Comparison of ENCODE assay signal across 18 cellular contexts in the genomic region with DNA sequence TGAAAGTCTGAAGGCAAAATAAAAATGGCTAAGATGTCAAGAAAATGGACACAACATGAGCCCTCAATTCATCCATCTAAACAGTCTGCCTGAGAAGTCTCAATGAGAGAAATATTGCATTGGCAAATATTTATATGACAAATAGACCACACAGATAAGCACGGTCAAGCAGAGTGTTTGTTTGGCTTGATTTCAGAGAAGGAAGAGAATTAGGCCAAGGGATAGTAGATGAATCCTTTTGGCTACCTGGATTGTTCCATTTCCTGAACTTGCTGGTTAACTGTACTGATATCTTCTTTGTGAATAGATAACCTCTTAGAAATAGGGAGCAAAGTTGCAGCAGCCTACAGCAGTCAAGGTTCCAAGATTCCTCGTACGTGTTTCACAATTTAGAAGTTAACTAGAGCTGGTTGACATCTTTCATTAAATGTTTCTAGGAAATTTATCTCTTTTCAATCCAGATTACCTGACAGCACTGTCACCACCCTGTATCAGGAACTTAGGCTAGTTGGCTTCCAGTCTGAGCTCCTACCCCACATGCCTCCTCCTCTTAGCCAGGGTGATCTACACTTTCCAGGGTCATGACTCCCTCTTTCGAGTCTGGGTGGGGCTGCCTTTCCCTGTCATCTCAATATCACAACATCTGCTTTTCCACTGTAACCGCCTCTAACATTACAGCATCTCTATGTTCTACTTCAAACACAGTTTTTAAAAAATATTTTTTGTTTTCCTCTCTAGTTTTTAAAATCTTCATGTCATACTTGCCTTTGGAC.
DNase-seq lines count a peak whose midpoint lies in the region; ATAC-seq and TF ChIP-seq lines count a peak whose summit lies in the region.
"Had no signal": no experiment of that assay in that cellular context is flagged by ENCODE, and none has a peak within 500 bp of the region (broad histone marks: within the 10 kb centered on the region; RNA-seq: fewer than 3 reads in every experiment).

No MANE protein-coding gene starts in this region.

- H3K4me3 Mint-ChIP-seq in activated naive CD4-positive, alpha-beta T cell treated with anti-CD3 and anti-CD28 coated beads, Interleukin-2, amount 50 U/mL, for 24 hours, result no peak overlapping the region
- peak overlapping the region; percentile 68 for H3K4me3 Mint-ChIP-seq in chondrocyte (ENCODE audit: unreplicated experiment)
- H3K4me3 Mint-ChIP-seq: activated CD4-positive, alpha-beta T cell treated with anti-CD3 and anti-CD28 coated beads, Interleukin-2, amount 10 ng/mL, durations not matched to agents 24 days and 14 days; brain; H9; naive B cell had no signal

- DNase-seq in activated naive CD4-positive, alpha-beta T cell treated with anti-CD3 and anti-CD28 coated beads, Interleukin-2, amount 50 U/mL, for 16 hours, result no peak
- no peak for DNase-seq in chondrocyte (ENCODE audit: low spot score)
- DNase-seq in lower lobe of right lung, result no peak
- DNase-seq in spleen, result no peak
- DNase-seq in NCI-H2107 (lab: John Stamatoyannopoulos, UW), result no peak
- no peak for DNase-seq in T-helper 2 cell
- DNase-seq in NCI-H748 treated with DMSO at 0.1 percent for 48 hours (lab: John Stamatoyannopoulos, UW), result no peak
- DNase-seq: activated CD4-positive, alpha-beta T cell treated with anti-CD3 and anti-CD28 coated beads, Interleukin-2, amount 10 ng/mL, durations not matched to agents 24 days and 14 days; H9; kidney; naive B cell; NCI-H2081; NCI-H82; substantia nigra had no signal

- H3K36me3 ChIP-seq in lower lobe of right lung, result peaks cover 6% of the 10 kb centered on the region
- H3K36me3 ChIP-seq in spleen, result peaks cover 0 to 53% (median 9%) of the 10 kb centered on the region in 6 donors

- peak; percentile 38 to 48 for ATAC-seq in lower lobe of right lung

- H3K4me1 ChIP-seq in lower lobe of right lung, result peaks cover 77% of the 10 kb centered on the region
- peaks cover 26 to 100% (median 73%) of the 10 kb centered on the region in 6 donors for H3K4me1 ChIP-seq in spleen

- WGBS in spleen, 5 donors, result 70 to 82% (median 79%) methylated on average over 5 of the region's 5 CpGs

- H3K4me3 ChIP-seq in lower lobe of right lung, result no peak overlapping the region
- H3K4me3 ChIP-seq in spleen, result no peak overlapping the region

- no peaks in the 10 kb centered on the region for H3K27me3 Mint-ChIP-seq in activated naive CD4-positive, alpha-beta T cell treated with anti-CD3 and anti-CD28 coated beads, Interleukin-2, amount 50 U/mL, for 24 hours
- H3K27me3 Mint-ChIP-seq in chondrocyte (ENCODE audit: low read depth), result no peaks in the 10 kb centered on the region
- H3K27me3 Mint-ChIP-seq: activated CD4-positive, alpha-beta T cell treated with anti-CD3 and anti-CD28 coated beads, Interleukin-2, amount 10 ng/mL, durations not matched to agents 24 days and 14 days; naive B cell had no signal

- peaks cover 78% of the 10 kb centered on the region for H3K4me1 Mint-ChIP-seq in activated naive CD4-positive, alpha-beta T cell treated with anti-CD3 and anti-CD28 coated beads, Interleukin-2, amount 50 U/mL, for 24 hours
- peaks cover 87% of the 10 kb centered on the region for H3K4me1 Mint-ChIP-seq in chondrocyte (ENCODE audit: low read depth)

- peak overlapping the region; percentile 25 for H3K27ac ChIP-seq in lower lobe of right lung
- H3K27ac ChIP-seq in spleen, result peak overlapping the region in 5 of 8 donors; percentile 4 to 54 (median 20)
- H3K27ac ChIP-seq: HL-60 had no signal

- H3K9me3 ChIP-seq in lower lobe of right lung (no peaks in the 10 kb centered on the region), spleen (no peaks in the 10 kb centered on the region)

- intact Hi-C loops in lower lobe of right lung (cut with DNase I) (no loop called here), spleen (cut with DNase I; ENCODE audit: low total_unique reads) (no loop called here)

- peak overlapping the region; percentile 78 for H3K27ac Mint-ChIP-seq in activated naive CD4-positive, alpha-beta T cell treated with anti-CD3 and anti-CD28 coated beads, Interleukin-2, amount 50 U/mL, for 24 hours
- H3K27ac Mint-ChIP-seq in chondrocyte (ENCODE audit: unreplicated experiment), result peak overlapping the region; percentile 79
- H3K27ac Mint-ChIP-seq: activated CD4-positive, alpha-beta T cell treated with anti-CD3 and anti-CD28 coated beads, Interleukin-2, amount 10 ng/mL, durations not matched to agents 24 days and 14 days; activated T-helper 2 cell treated with anti-CD3 and anti-CD28 coated beads, Interferon-gamma antibody, Interleukin-2, Interleukin-4, amounts not matched to agents 10 μg/mL and 5 μg/mL and 100 μg/mL, durations not matched to agents 14 hours and 24 hours and 36 hours had no signal

- H3K27me3 ChIP-seq in lower lobe of right lung (ENCODE audit: low read depth) (no peaks in the 10 kb centered on the region), spleen (replicated peaks in 1 of 7) (no peaks in the 10 kb centered on the region)

- no peaks in the 10 kb centered on the region for H3K9me3 Mint-ChIP-seq in activated naive CD4-positive, alpha-beta T cell treated with anti-CD3 and anti-CD28 coated beads, Interleukin-2, amount 50 U/mL, for 24 hours
- H3K9me3 Mint-ChIP-seq in chondrocyte (ENCODE audit: low read depth), result no peaks in the 10 kb centered on the region
- H3K9me3 Mint-ChIP-seq: activated CD4-positive, alpha-beta T cell treated with anti-CD3 and anti-CD28 coated beads, Interleukin-2, amount 10 ng/mL, durations not matched to agents 24 days and 14 days; activated T-helper 2 cell treated with anti-CD3 and anti-CD28 coated beads, Interferon-gamma antibody, Interleukin-2, Interleukin-4, amounts not matched to agents 10 μg/mL and 5 μg/mL and 100 μg/mL, durations not matched to agents 14 hours and 24 hours and 36 hours; brain; H9; naive B cell had no signal

- H3K36me3 Mint-ChIP-seq in activated naive CD4-positive, alpha-beta T cell treated with anti-CD3 and anti-CD28 coated beads, Interleukin-2, amount 50 U/mL, for 24 hours, result peaks cover 20% of the 10 kb centered on the region
- H3K36me3 Mint-ChIP-seq in chondrocyte (ENCODE audit: low read depth), result peaks cover 15% of the 10 kb centered on the region
- H3K36me3 Mint-ChIP-seq: brain had no signal

- TF ChIP-seq CTCF in chondrocyte (IDR thresholded peaks at IDR 0.05) (no peak), lower lobe of right lung (IDR thresholded peaks at IDR 0.05) (no peak), spleen (IDR thresholded peaks at IDR 0.05 in 8 of 11, conservative IDR thresholded peaks at IDR 0.05 in 3 of 11) (no peak)

- TF ChIP-seq POLR2A in spleen (IDR thresholded peaks at IDR 0.05), result no peak
